11 cellular contexts compared by ENCODE assay signal in the genomic region with DNA sequence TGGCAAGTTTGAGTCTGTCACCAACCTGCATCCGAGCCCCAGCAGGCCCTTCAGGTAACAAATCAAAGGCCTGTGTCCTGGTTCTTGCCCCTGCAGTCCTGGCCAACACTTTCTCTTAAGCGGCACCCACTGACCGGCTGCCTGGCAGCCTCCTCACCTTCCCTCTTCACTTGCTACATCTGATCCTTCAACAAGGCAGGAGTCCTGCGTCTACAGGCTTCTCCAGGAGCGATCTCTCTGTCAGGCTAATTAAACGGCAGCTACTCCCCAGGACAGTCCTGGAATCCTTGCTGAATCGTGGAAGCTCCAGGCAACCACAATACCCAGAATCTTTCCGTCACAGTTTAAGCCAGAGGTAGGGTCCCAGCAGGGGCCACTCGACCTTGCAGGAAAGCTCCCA.
"Had no signal": no experiment of that assay in that cellular context is flagged by ENCODE, and none has a peak within 500 bp of the region (broad histone marks: within the 10 kb centered on the region; RNA-seq: fewer than 3 reads in every experiment).

No MANE protein-coding gene starts in this region.

- ATAC-seq: foreskin keratinocyte had no signal

- H3K9me3 Mint-ChIP-seq: activated CD4-positive, alpha-beta memory T cell treated with anti-CD3 and anti-CD28 coated beads for 36 hours; activated naive CD4-positive, alpha-beta T cell treated with anti-CD3 and anti-CD28 coated beads, Interleukin-2, amount 50 U/mL, for 72 hours; neural progenitor cell had no signal

- H3K4me1 ChIP-seq: neural progenitor cell had no signal

- H3K27ac Mint-ChIP-seq: activated CD4-positive, alpha-beta memory T cell treated with anti-CD3 and anti-CD28 coated beads for 36 hours; activated naive CD4-positive, alpha-beta T cell treated with anti-CD3 and anti-CD28 coated beads, Interleukin-2, amount 50 U/mL, for 72 hours; neural progenitor cell had no signal

- H3K36me3 ChIP-seq: brain microvascular endothelial cell, neural progenitor cell, SJSA1, upper lobe of left lung had no signal

- H3K4me3 Mint-ChIP-seq: activated CD4-positive, alpha-beta memory T cell treated with anti-CD3 and anti-CD28 coated beads for 36 hours; neural progenitor cell had no signal

- H3K27ac ChIP-seq: brain microvascular endothelial cell, dorsolateral prefrontal cortex, foreskin keratinocyte, neural progenitor cell, upper lobe of left lung had no signal

- H3K9me3 ChIP-seq: SJSA1, upper lobe of left lung had no signal

- DNase-seq: activated T-cell treated with anti-CD3 and anti-CD28 coated beads for 4 hours, amniotic stem cell, brain microvascular endothelial cell, foreskin keratinocyte, kidney had no signal

- H3K4me3 ChIP-seq: dorsolateral prefrontal cortex, neural progenitor cell, SJSA1, upper lobe of left lung had no signal

- H3K27me3 ChIP-seq: brain microvascular endothelial cell, dorsolateral prefrontal cortex, foreskin keratinocyte, neural progenitor cell, SJSA1, upper lobe of left lung had no signal

- H3K36me3 Mint-ChIP-seq: activated CD4-positive, alpha-beta memory T cell treated with anti-CD3 and anti-CD28 coated beads for 36 hours; activated naive CD4-positive, alpha-beta T cell treated with anti-CD3 and anti-CD28 coated beads, Interleukin-2, amount 50 U/mL, for 72 hours; neural progenitor cell had no signal
